8 cellular contexts compared by ENCODE assay signal in the genomic region with DNA sequence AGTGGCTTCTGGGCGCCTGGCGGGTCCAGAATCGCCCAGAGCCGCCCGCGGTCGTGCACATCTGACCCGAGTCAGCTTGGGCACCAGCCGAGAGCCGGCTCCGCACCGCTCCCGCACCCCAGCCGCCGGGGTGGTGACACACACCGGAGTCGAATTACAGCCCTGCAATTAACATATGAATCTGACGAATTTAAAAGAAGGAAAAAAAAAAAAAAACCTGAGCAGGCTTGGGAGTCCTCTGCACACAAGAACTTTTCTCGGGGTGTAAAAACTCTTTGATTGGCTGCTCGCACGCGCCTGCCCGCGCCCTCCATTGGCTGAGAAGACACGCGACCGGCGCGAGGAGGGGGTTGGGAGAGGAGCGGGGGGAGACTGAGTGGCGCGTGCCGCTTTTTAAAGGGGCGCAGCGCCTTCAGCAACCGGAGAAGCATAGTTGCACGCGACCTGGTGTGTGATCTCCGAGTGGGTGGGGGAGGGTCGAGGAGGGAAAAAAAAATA. TPM values are rescaled to one million over a fixed set of nuclear protein-coding genes. Genes with fewer than 3 reads are reported as not detected.
DNase-seq lines count a peak whose midpoint lies in the region; ATAC-seq and TF ChIP-seq lines count a peak whose summit lies in the region.

A gene with protein sequence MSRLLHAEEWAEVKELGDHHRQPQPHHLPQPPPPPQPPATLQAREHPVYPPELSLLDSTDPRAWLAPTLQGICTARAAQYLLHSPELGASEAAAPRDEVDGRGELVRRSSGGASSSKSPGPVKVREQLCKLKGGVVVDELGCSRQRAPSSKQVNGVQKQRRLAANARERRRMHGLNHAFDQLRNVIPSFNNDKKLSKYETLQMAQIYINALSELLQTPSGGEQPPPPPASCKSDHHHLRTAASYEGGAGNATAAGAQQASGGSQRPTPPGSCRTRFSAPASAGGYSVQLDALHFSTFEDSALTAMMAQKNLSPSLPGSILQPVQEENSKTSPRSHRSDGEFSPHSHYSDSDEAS (plus strand): TSS at position 422 of the 498 bp plus-strand sequence. CDS start 174 bp downstream, outside the sequence.

- H3K27me3 ChIP-seq in body of pancreas: peaks cover 0 to 34% of the 10 kb centered on the region in 2 donors
- peaks cover 76% of the 10 kb centered on the region for H3K27me3 ChIP-seq in lower lobe of right lung (ENCODE audit: low read depth)
- H3K27me3 ChIP-seq in vagina: peaks cover 17% of the 10 kb centered on the region

- no peaks in the 10 kb centered on the region for H3K36me3 ChIP-seq in body of pancreas (replicated peaks in 1 of 2; ENCODE audit: insufficient read depth in 1 of 2, low read depth in 2 of 2)
- no peaks in the 10 kb centered on the region for H3K36me3 ChIP-seq in lower lobe of right lung
- H3K36me3 ChIP-seq in vagina: no peaks in the 10 kb centered on the region

- ATAC-seq in body of pancreas (peak; percentile 62), lower lobe of right lung (peak; percentile 61 to 63)

- H3K4me3 ChIP-seq in body of pancreas: peak within 1 kb of the TSS in 1 of 2 donors; percentile 11
- H3K4me3 ChIP-seq in lower lobe of right lung: peak within 1 kb of the TSS; percentile 32
- peak within 1 kb of the TSS; percentile 31 to 34 for H3K4me3 ChIP-seq in vagina

- intact Hi-C loops in body of pancreas (cut with DNase I): no loop called here
- intact Hi-C loops in lower lobe of right lung (cut with DNase I): no loop called here
- intact Hi-C loops in vagina (cut with DNase I): no loop called here

- H3K4me1 ChIP-seq in body of pancreas (peaks cover 38% of the 10 kb centered on the region), lower lobe of right lung (peaks cover 19% of the 10 kb centered on the region), vagina (peaks cover 27% of the 10 kb centered on the region)

- WGBS in body of pancreas, 2 donors: 0 to 1% methylated on average over 31 to 40 of the region's 40 CpGs

- H3K27ac ChIP-seq in body of pancreas: no peak within 1 kb of the TSS
- H3K27ac ChIP-seq in lower lobe of right lung: no peak within 1 kb of the TSS
- no peak within 1 kb of the TSS for H3K27ac ChIP-seq in vagina

- TF ChIP-seq POLR2A in body of pancreas (IDR thresholded peaks at IDR 0.05) (no peak), vagina (IDR thresholded peaks at IDR 0.05) (no peak)

- H3K9me3 ChIP-seq in body of pancreas (no peaks in the 10 kb centered on the region), lower lobe of right lung (no peaks in the 10 kb centered on the region), vagina (no peaks in the 10 kb centered on the region)

- DNase-seq in EH (ENCODE audit: low read depth): peak; percentile 9
- peak; percentile 41 for DNase-seq in LoVo (ENCODE audit: low spot score)
- peak; percentile 9 to 46 (median 16) for DNase-seq in body of pancreas
- peak; percentile 44 for DNase-seq in lower lobe of right lung
- no peak for DNase-seq in vagina (ENCODE audit: extremely low spot score in 2 of 2)
- no peak for DNase-seq in stimulated activated CD8-positive, alpha-beta memory T cell treated with anti-CD3 and anti-CD28 coated beads, Interleukin-4, amount 100 ng/mL, for 48 hours
- no peak for DNase-seq in activated CD8-positive, alpha-beta memory T cell treated with anti-CD3 and anti-CD28 coated beads for 24 hours
- DNase-seq in mucosa of gallbladder (ENCODE audit: low spot score): no peak

- no peak for TF ChIP-seq CTCF in body of pancreas (IDR thresholded peaks at IDR 0.05)
- TF ChIP-seq CTCF in lower lobe of right lung (IDR thresholded peaks at IDR 0.05): no peak
- TF ChIP-seq CTCF in vagina (IDR thresholded peaks at IDR 0.05): no peak

RNA-seq across cellular contexts. Expression of the gene that starts here (rescaled TPM):
- not detected for total RNA-seq in body of pancreas
- total RNA-seq in lower lobe of right lung: not detected
- not detected for total RNA-seq in vagina
- total RNA-seq in mucosa of gallbladder: not detected

Comparison
In these comparisons a context has a peak if more than half of its experiments do, and no peak if none do; other contexts are left out.
1. Peak in DNase-seq and ATAC-seq in body of pancreas; RNA of the gene not detected or under 1 TPM.
2. Peak in DNase-seq, ATAC-seq and H3K4me3 ChIP-seq in lower lobe of right lung; RNA of the gene not detected or under 1 TPM.
3. DNase-seq: peak in EH (single experiment) and LoVo (single experiment); none in vagina (0 of 2), stimulated activated CD8-positive, alpha-beta memory T cell treated with anti-CD3 and anti-CD28 coated beads, Interleukin-4, amount 100 ng/mL, for 48 hours (single experiment), activated CD8-positive, alpha-beta memory T cell treated with anti-CD3 and anti-CD28 coated beads for 24 hours (single experiment) and mucosa of gallbladder (single experiment).